10 cellular contexts compared by ENCODE assay signal in genomic region chr19:41328818-41329220, GRCh38. TPM values are rescaled to one million over a fixed set of nuclear protein-coding genes. Genes with fewer than 3 reads are reported as not detected.
DNase-seq lines count a peak whose midpoint lies in the region; ATAC-seq, FAIRE-seq and TF ChIP-seq lines count a peak whose summit lies in the region.
"Had no signal": no experiment of that assay in that cellular context is flagged by ENCODE, and none has a peak within 500 bp of the region (broad histone marks: within the 10 kb centered on the region; RNA-seq: fewer than 3 reads in every experiment).

No MANE protein-coding gene starts in this region.

- peak overlapping the region; percentile 16 for H3K27ac ChIP-seq in OCI-LY3 (ENCODE audit: low read length)
- H3K27ac ChIP-seq in endothelial cell of umbilical vein (ENCODE audit: insufficient read depth, low read depth, low read length), result peak overlapping the region; percentile 100
- H3K27ac ChIP-seq in gastrocnemius medialis, result peak overlapping the region in 3 of 4 donors; percentile 65 to 77 (median 72)
- no peak overlapping the region for H3K27ac ChIP-seq in neural progenitor cell
- H3K27ac ChIP-seq: ovary had no signal

- H3K4me3 ChIP-seq in OCI-LY3 (ENCODE audit: low read length), result no peak overlapping the region
- H3K4me3 ChIP-seq in endothelial cell of umbilical vein (replicated peaks in 1 of 3; ENCODE audit: insufficient read depth in 1 of 3, low read depth in 1 of 3, low read length in 3 of 3), result no peak overlapping the region
- H3K4me3 ChIP-seq in gastrocnemius medialis, result no peak overlapping the region
- H3K4me3 ChIP-seq in neural progenitor cell, result no peak overlapping the region
- H3K4me3 ChIP-seq: ovary had no signal

- H2AFZ ChIP-seq in OCI-LY3 (ENCODE audit: low read depth, low read length) (no peak overlapping the region), endothelial cell of umbilical vein (ENCODE audit: low read depth, low read length) (no peak overlapping the region), neural progenitor cell (replicated peaks) (no peak overlapping the region)

- H3K27ac Mint-ChIP-seq in neural progenitor cell, result no peak overlapping the region

- peaks cover 36% of the 10 kb centered on the region for H3K4me1 Mint-ChIP-seq in neural progenitor cell

- peak; percentile 67 for FAIRE-seq in endothelial cell of umbilical vein (lab: Jason Lieb, UNC)

- BruUV-seq in endothelial cell of umbilical vein (replicated peaks; lab: Mats Ljungman, UMichigan), result no TSS peak

- no peak overlapping the region for H3K9ac ChIP-seq in OCI-LY3 (ENCODE audit: low read length)
- no peak overlapping the region for H3K9ac ChIP-seq in endothelial cell of umbilical vein (replicated peaks; ENCODE audit: extremely low read depth, insufficient read depth, low read length)
- H3K9ac ChIP-seq in neural progenitor cell, result no peak overlapping the region

- H3K9me1 ChIP-seq in endothelial cell of umbilical vein (replicated peaks; ENCODE audit: control insufficient read depth, extremely low read depth, insufficient read depth, low read length), result no peaks in the 10 kb centered on the region

- dilution Hi-C loops in endothelial cell of umbilical vein (cut with MboI; ENCODE audit: extremely low pct_ligation_motif_present, low sequenced_read_pairs), result no loop called here

- H3K4me1 ChIP-seq in OCI-LY3 (ENCODE audit: low read length) (peaks cover 32% of the 10 kb centered on the region), endothelial cell of umbilical vein (ENCODE audit: control insufficient read depth, extremely low read depth, insufficient read depth, low read length) (peaks cover 49% of the 10 kb centered on the region), gastrocnemius medialis (peaks cover 25 to 47% of the 10 kb centered on the region in 2 donors), neural progenitor cell (peaks cover 18% of the 10 kb centered on the region)

- H3K79me2 ChIP-seq in OCI-LY3 (ENCODE audit: low read length) (peaks cover 42% of the 10 kb centered on the region), endothelial cell of umbilical vein (ENCODE audit: control insufficient read depth, insufficient read depth, low read length) (peaks cover 15% of the 10 kb centered on the region), neural progenitor cell (ENCODE audit: low read depth) (no peaks in the 10 kb centered on the region)

- H3K9me3 ChIP-seq in OCI-LY3 (ENCODE audit: insufficient read depth, low read length), result no peaks in the 10 kb centered on the region
- no peaks in the 10 kb centered on the region for H3K9me3 ChIP-seq in endothelial cell of umbilical vein (replicated peaks; ENCODE audit: control insufficient read depth, insufficient read depth, low read length)
- no peaks in the 10 kb centered on the region for H3K9me3 ChIP-seq in gastrocnemius medialis
- no peaks in the 10 kb centered on the region for H3K9me3 ChIP-seq in neural progenitor cell (ENCODE audit: low read depth)
- H3K9me3 ChIP-seq: ovary had no signal

- no peak for ATAC-seq in gastrocnemius medialis
- no peak for ATAC-seq in GM21825 (IDR thresholded peaks at IDR 0.05; ENCODE audit: unreplicated experiment)

- H3F3A ChIP-seq in neural progenitor cell (ENCODE audit: low read depth), result peaks cover 15% of the 10 kb centered on the region

- intact Hi-C loops in endothelial cell of umbilical vein (cut with micrococcal nuclease), result no loop called here
- intact Hi-C loops in gastrocnemius medialis (cut with DNase I; ENCODE audit: low total_unique reads), result no loop called here

- TF ChIP-seq CTCF in OCI-LY3 (IDR thresholded peaks at IDR 0.05; ENCODE audit: low read depth, low read length) (no peak), endothelial cell of umbilical vein (IDR thresholded peaks at IDR 0.05; ENCODE audit: extremely low read depth in 1 of 2, insufficient read depth in 1 of 2, low read depth in 1 of 2, low read length in 2 of 2) (no peak), gastrocnemius medialis (IDR thresholded peaks at IDR 0.05 in 4 of 5, conservative IDR thresholded peaks at IDR 0.05 in 1 of 5) (no peak), neural progenitor cell (IDR thresholded peaks at IDR 0.05) (no peak)

- H3K4me3 Mint-ChIP-seq in neural progenitor cell, result no peak overlapping the region

- CTCF ChIA-PET in endothelial cell of umbilical vein (lab: Charles Lee), result interaction anchor here (0.8 to 3.1 kb wide), 4 partner anchors 21 to 241 kb away, joined by 3 to 28 read pairs (median 4); partner anchors contain the start of gene TGFB1

- H3K9me3 Mint-ChIP-seq in neural progenitor cell, result no peaks in the 10 kb centered on the region

- TF ChIP-seq POLR2A in endothelial cell of umbilical vein (IDR thresholded peaks at IDR 0.05; ENCODE audit: low read depth, low read length) (no peak), gastrocnemius medialis (IDR thresholded peaks at IDR 0.05) (no peak)

- no peaks in the 10 kb centered on the region for H3K36me3 Mint-ChIP-seq in neural progenitor cell

- H3K4me2 ChIP-seq in OCI-LY3 (ENCODE audit: low read length) (peak overlapping the region; percentile 43; the same call in 1 of the 2 replicates), endothelial cell of umbilical vein (ENCODE audit: insufficient read depth, low read length) (peak overlapping the region; percentile 1), neural progenitor cell (no peak overlapping the region)

- in situ Hi-C loops in gastrocnemius medialis (cut with MboI; ENCODE audit: low sequenced_read_pairs in 4 of 4), result no loop called here

- DNase-seq in DMS 273 (lab: John Stamatoyannopoulos, UW; ENCODE audit: unreplicated experiment) (peak; percentile 35), DMS 273 treated with DMSO at 0.1 percent for 48 hours (lab: John Stamatoyannopoulos, UW) (no peak), endothelial cell of umbilical vein (ENCODE audit: low read depth, low spot score) (peak; percentile 52), gastrocnemius medialis (no peak), neural progenitor cell (ENCODE audit: low spot score) (no peak)
- no peak for DNase-seq in activated CD4-positive, alpha-beta T cell treated with anti-CD3 and anti-CD28 coated beads for 1 hour
- DNase-seq: 8988T, ovary had no signal

- no peaks in the 10 kb centered on the region for H3K27me3 ChIP-seq in OCI-LY3 (ENCODE audit: low read depth, low read length)
- H3K27me3 ChIP-seq in endothelial cell of umbilical vein (ENCODE audit: control insufficient read depth in 2 of 2, insufficient read depth in 2 of 2, low read length in 2 of 2), result no peaks in the 10 kb centered on the region
- no peaks in the 10 kb centered on the region for H3K27me3 ChIP-seq in gastrocnemius medialis
- H3K27me3 ChIP-seq in neural progenitor cell, result peaks cover 12% of the 10 kb centered on the region
- H3K27me3 ChIP-seq: ovary had no signal

- POLR2A ChIA-PET in endothelial cell of umbilical vein (lab: Charles Lee), result no interaction called here

- H3K27me3 Mint-ChIP-seq in neural progenitor cell (ENCODE audit: insufficient read depth, low read depth), result peaks cover 14% of the 10 kb centered on the region

- H4K20me1 ChIP-seq in OCI-LY3 (ENCODE audit: insufficient read depth, low read length) (peaks cover 41% of the 10 kb centered on the region), endothelial cell of umbilical vein (replicated peaks; ENCODE audit: control insufficient read depth, extremely low read depth, insufficient read depth, low read length) (no peaks in the 10 kb centered on the region), neural progenitor cell (ENCODE audit: low read depth) (peaks cover 14% of the 10 kb centered on the region)

- peaks cover 65% of the 10 kb centered on the region for H3K36me3 ChIP-seq in OCI-LY3 (replicated peaks; ENCODE audit: low read depth, low read length)
- H3K36me3 ChIP-seq in endothelial cell of umbilical vein (ENCODE audit: control insufficient read depth in 2 of 2, extremely low read depth in 1 of 2, insufficient read depth in 2 of 2, low read length in 2 of 2), result peaks cover 12 to 37% of the 10 kb centered on the region in 2 experiments
- H3K36me3 ChIP-seq in gastrocnemius medialis, result no peaks in the 10 kb centered on the region
- no peaks in the 10 kb centered on the region for H3K36me3 ChIP-seq in neural progenitor cell
- H3K36me3 ChIP-seq: ovary had no signal

RNA-seq across cellular contexts. Expression of gene CCDC97, which starts 18.8 kb away (rescaled TPM):
- total RNA-seq in endothelial cell of umbilical vein (24.2 and 27.2 TPM in 2 replicates), gastrocnemius medialis (10 to 100 TPM in 3 of 4 donors, 1 to 10 TPM in 1; 8.6 to 15.3 (median 15.1) TPM), neural progenitor cell (ENCODE audit: low replicate concordance) (14.1 and 19.1 TPM in 2 replicates)
- polyA plus RNA-seq in endothelial cell of umbilical vein, result 19.7 and 20.7 TPM in 2 replicates
- 11.1 and 12.9 TPM in 2 replicates for polyA plus RNA-seq in endothelial cell of umbilical vein (2011; cell fraction: cytosol; rRNA removed)
- 13.2 TPM in 2 replicates for polyA plus RNA-seq in endothelial cell of umbilical vein (2011; cell fraction: nucleus; rRNA removed)
- 16.7 and 18.4 TPM in 2 replicates for polyA plus RNA-seq in endothelial cell of umbilical vein (2012)
- 16.3 and 20.4 TPM in 2 replicates for polyA minus RNA-seq in endothelial cell of umbilical vein
- 7.8 TPM for polyA minus RNA-seq in endothelial cell of umbilical vein (2011; cell fraction: cytosol; rRNA and poly(A)+ RNA removed)
- 13.1 and 19.1 TPM in 2 replicates for polyA minus RNA-seq in endothelial cell of umbilical vein (2011; cell fraction: nucleus; rRNA and poly(A)+ RNA removed)

RNA-seq across cellular contexts. Expression of gene TGFB1, which starts 24.9 kb away (rescaled TPM):
- total RNA-seq in endothelial cell of umbilical vein (250 and 294 TPM in 2 replicates), gastrocnemius medialis (1 to 10 TPM; 1.9 to 5.2 (median 4.9) TPM), neural progenitor cell (ENCODE audit: low replicate concordance) (0.65 and 1.3 TPM in 2 replicates)
- polyA plus RNA-seq in endothelial cell of umbilical vein, result 57.7 and 64.4 TPM in 2 replicates
- 45.5 and 55.4 TPM in 2 replicates for polyA plus RNA-seq in endothelial cell of umbilical vein (2011; cell fraction: cytosol; rRNA removed)
- 60.3 and 98.2 TPM in 2 replicates for polyA plus RNA-seq in endothelial cell of umbilical vein (2011; cell fraction: nucleus; rRNA removed)
- 156 and 226 TPM in 2 replicates for polyA plus RNA-seq in endothelial cell of umbilical vein (2012)
- polyA minus RNA-seq in endothelial cell of umbilical vein, result 39.1 and 71.3 TPM in 2 replicates
- 4.2 TPM for polyA minus RNA-seq in endothelial cell of umbilical vein (2011; cell fraction: cytosol; rRNA and poly(A)+ RNA removed)
- polyA minus RNA-seq in endothelial cell of umbilical vein (2011; cell fraction: nucleus; rRNA and poly(A)+ RNA removed), result 35.5 and 47.3 TPM in 2 replicates

RNA-seq across cellular contexts. Expression of gene B9D2, which starts 35.1 kb away (rescaled TPM):
- total RNA-seq in endothelial cell of umbilical vein, result 12.2 and 13.6 TPM in 2 replicates
- polyA plus RNA-seq in endothelial cell of umbilical vein, result 23.9 and 28.4 TPM in 2 replicates
- polyA plus RNA-seq in endothelial cell of umbilical vein (2011; cell fraction: cytosol; rRNA removed), result 14.7 and 16.7 TPM in 2 replicates
- polyA plus RNA-seq in endothelial cell of umbilical vein (2011; cell fraction: nucleus; rRNA removed), result 8.2 and 9.1 TPM in 2 replicates
- 8.9 and 13.5 TPM in 2 replicates for polyA plus RNA-seq in endothelial cell of umbilical vein (2012)
- 3.0 and 3.8 TPM in 2 replicates for polyA minus RNA-seq in endothelial cell of umbilical vein
- 2.3 TPM for polyA minus RNA-seq in endothelial cell of umbilical vein (2011; cell fraction: cytosol; rRNA and poly(A)+ RNA removed)
- polyA minus RNA-seq in endothelial cell of umbilical vein (2011; cell fraction: nucleus; rRNA and poly(A)+ RNA removed), result 2.4 and 2.6 TPM in 2 replicates
- total RNA-seq in gastrocnemius medialis, result 1 to 10 TPM; 2.6 to 6.9 (median 4.5) TPM
- 2.5 and 5.5 TPM in 2 replicates for total RNA-seq in neural progenitor cell (ENCODE audit: low replicate concordance)

RNA-seq across cellular contexts. Expression of gene TMEM91, which starts 47.5 kb away (rescaled TPM):
- total RNA-seq in endothelial cell of umbilical vein (13.2 and 15.8 TPM in 2 replicates), gastrocnemius medialis (10 to 100 TPM in 1 of 4 donors, 1 to 10 TPM in 3; 1.6 to 13.6 (median 4.7) TPM), neural progenitor cell (ENCODE audit: low replicate concordance) (4.5 and 10.7 TPM in 2 replicates)
- polyA plus RNA-seq in endothelial cell of umbilical vein, result 9.0 and 12.0 TPM in 2 replicates
- 6.5 and 6.9 TPM in 2 replicates for polyA plus RNA-seq in endothelial cell of umbilical vein (2011; cell fraction: cytosol; rRNA removed)
- polyA plus RNA-seq in endothelial cell of umbilical vein (2011; cell fraction: nucleus; rRNA removed), result 23.0 and 25.8 TPM in 2 replicates
- 9.3 and 18.2 TPM in 2 replicates for polyA plus RNA-seq in endothelial cell of umbilical vein (2012)
- 5.6 and 11.3 TPM in 2 replicates for polyA minus RNA-seq in endothelial cell of umbilical vein
- not detected for polyA minus RNA-seq in endothelial cell of umbilical vein (2011; cell fraction: cytosol; rRNA and poly(A)+ RNA removed)
- polyA minus RNA-seq in endothelial cell of umbilical vein (2011; cell fraction: nucleus; rRNA and poly(A)+ RNA removed), result 10.9 and 15.4 TPM in 2 replicates

Comparison
In these comparisons a context has a peak if more than half of its experiments do, and no peak if none do; other contexts are left out.
1. DNase-seq: peak in DMS 273 (single experiment) and endothelial cell of umbilical vein (single experiment); none in DMS 273 treated with DMSO at 0.1 percent for 48 hours (single experiment), gastrocnemius medialis (0 of 2), neural progenitor cell (single experiment) and activated CD4-positive, alpha-beta T cell treated with anti-CD3 and anti-CD28 coated beads for 1 hour (single experiment).
2. RNA of gene TGFB1, which starts 24.9 kb away (total RNA-seq): 250 to 294 TPM in endothelial cell of umbilical vein; 1.9 to 5.2 TPM in gastrocnemius medialis and 0.65 to 1.3 TPM in neural progenitor cell; every median in the first group is over 10 times any median in the second.